Comparison of ENCODE assay signal across 8 cellular contexts in the genomic region with DNA sequence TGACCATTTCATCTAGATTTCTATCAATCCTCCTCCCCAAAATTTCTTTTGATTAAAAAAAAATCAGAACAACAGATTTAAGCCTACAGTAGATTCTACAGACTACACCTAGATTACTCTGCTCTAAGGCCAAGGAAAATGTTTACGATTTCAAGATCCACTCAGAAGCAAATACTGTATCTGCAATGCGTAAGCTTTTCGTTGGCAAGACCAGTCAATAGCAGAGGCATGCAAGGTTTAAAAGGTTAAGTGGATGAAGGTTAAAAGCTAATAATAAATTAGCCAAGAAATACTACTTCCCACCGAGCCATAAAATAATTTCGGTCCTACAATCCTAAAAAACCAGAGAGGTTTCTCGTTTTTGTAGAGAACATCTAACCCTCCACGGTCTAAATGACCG. TPM values are rescaled to one million over a fixed set of nuclear protein-coding genes. Genes with fewer than 3 reads are reported as not detected.
DNase-seq lines count a peak whose midpoint lies in the region; ATAC-seq, FAIRE-seq and TF ChIP-seq lines count a peak whose summit lies in the region.

No MANE protein-coding gene starts in this region.

- peak overlapping the region; percentile 91 for H3K4me3 Mint-ChIP-seq in activated T-cell treated with anti-CD3 and anti-CD28 coated beads, Interleukin-2, amount 50 U/mL, for 4 hours

- TF ChIP-seq EP300 in HepG2 (IDR thresholded peaks at IDR 0.05; ENCODE audit: low read depth in 2 of 2, low read length in 2 of 2) = no peak
- no peak for TF ChIP-seq EP300 in HepG2 (CRISPR knock-in tag; IDR thresholded peaks at IDR 0.05; ENCODE audit: borderline replicate concordance)
- no peak for TF ChIP-seq EP300 in tibial nerve (IDR thresholded peaks at IDR 0.05)

- WGBS in HepG2 (ENCODE audit: low lambda C conversion rate) = 0% methylated on average over 8 of the region's 8 CpGs
- 2 to 4% methylated on average over 8 of the region's 8 CpGs for WGBS in tibial nerve, 2 donors

- no TSS peak for BruUV-seq in HepG2 (replicated peaks; lab: Mats Ljungman, UMichigan)

- no peak for TF ChIP-seq POLR2A in HepG2 (IDR thresholded peaks at IDR 0.05; ENCODE audit: insufficient read depth in 1 of 2, low read depth in 2 of 2, low read length in 2 of 2)
- TF ChIP-seq POLR2A in tibial nerve (IDR thresholded peaks at IDR 0.05) = no peak

- no peaks in the 10 kb centered on the region for H3K9me3 ChIP-seq in HepG2 (ENCODE audit: low read length)
- H3K9me3 ChIP-seq in tibial nerve = no peaks in the 10 kb centered on the region

- peaks cover 11% of the 10 kb centered on the region; the same call in 1 of the 2 replicates for H4K20me1 ChIP-seq in HepG2 (ENCODE audit: insufficient read depth, low read length)

- H3K36me3 ChIP-seq in HepG2 (replicated peaks in 1 of 2; ENCODE audit: control insufficient read depth in 1 of 2, insufficient read depth in 2 of 2, low read length in 2 of 2) (no peaks in the 10 kb centered on the region), tibial nerve (no peaks in the 10 kb centered on the region)

- no peak overlapping the region for H2AFZ ChIP-seq in HepG2 (ENCODE audit: low read length)

- peaks cover 1% of the 10 kb centered on the region for H3K36me3 Mint-ChIP-seq in activated T-cell treated with anti-CD3 and anti-CD28 coated beads, Interleukin-2, amount 50 U/mL, for 4 hours (ENCODE audit: insufficient read depth)

- H3K27me3 ChIP-seq in HepG2 (ENCODE audit: control insufficient read depth in 1 of 2, insufficient read depth in 2 of 2, low read length in 2 of 2) (peaks cover 0 to 2% of the 10 kb centered on the region in 2 experiments; a peak in 1 of 5 replicates), tibial nerve (no peaks in the 10 kb centered on the region)

- POLR2A ChIA-PET in HepG2 (lab: Yijun Ruan, JAX) = no interaction called here

- H3K4me2 ChIP-seq in HepG2 (ENCODE audit: low read depth, low read length) = peak overlapping the region; percentile 85

- peak overlapping the region; percentile 82 to 92 (median 88) for H3K4me3 ChIP-seq in HepG2 (replicated peaks in 1 of 3; ENCODE audit: insufficient read depth in 1 of 3, low read depth in 2 of 3, low read length in 3 of 3)
- H3K4me3 ChIP-seq in tibial nerve = peak overlapping the region; percentile 81 to 91 (median 89)

- peaks cover 49% of the 10 kb centered on the region for H3K79me2 ChIP-seq in HepG2 (ENCODE audit: insufficient read depth, low read length)

- CTCF ChIA-PET in HepG2 (lab: Yijun Ruan, JAX; ENCODE audit: low intra/inter-chr PET ratio, low total read pairs) = no interaction called here

- H3K9ac ChIP-seq in HepG2 (ENCODE audit: insufficient read depth, low read depth, low read length) = peak overlapping the region; percentile 75

- H3K4me1 ChIP-seq in HepG2 (ENCODE audit: insufficient read depth, low read length) (peaks cover 69% of the 10 kb centered on the region), tibial nerve (peaks cover 0 to 48% (median 25%) of the 10 kb centered on the region in 4 donors)

- TF ChIP-seq CTCF in HepG2 (CRISPR knock-in tag; IDR thresholded peaks at IDR 0.05) (no peak), tibial nerve (IDR thresholded peaks at IDR 0.05) (no peak)

- intact Hi-C loops in HepG2 (cut with micrococcal nuclease; ENCODE audit: unreplicated experiment) = no loop called here

- TF ChIP-seq RAD21 in HepG2 (CRISPR knock-in tag; IDR thresholded peaks at IDR 0.05) = no peak

- in situ Hi-C loops in HepG2 (cut with HindIII; ENCODE audit: extremely low pct_ligation_motif_present, low pct_unique_long_range_greater_than_20kb) = no loop called here

- no peak for DNase-seq in activated T-cell treated with anti-CD3 and anti-CD28 coated beads, Interleukin-2, amount 50 U/mL, for 4 hours
- no peak for DNase-seq in activated T-cell treated with anti-CD3 and anti-CD28 coated beads, Interleukin-2, amount 50 U/mL, for 48 hours
- DNase-seq in HepG2 (ENCODE audit: low spot score) (no peak), tibial nerve (ENCODE audit: low spot score in 2 of 2) (no peak), HPDE6-E6E7 (ENCODE audit: extremely low spot score) (no peak), NCI-H1105 treated with DMSO at 0.1 percent for 48 hours (lab: John Stamatoyannopoulos, UW) (no peak), NCI-H2171 (lab: John Stamatoyannopoulos, UW) (no peak)

- H3K27me3 Mint-ChIP-seq in activated T-cell treated with anti-CD3 and anti-CD28 coated beads, Interleukin-2, amount 50 U/mL, for 4 hours (ENCODE audit: low read depth) = no peaks in the 10 kb centered on the region

- H3K27ac ChIP-seq in angular gyrus (ENCODE audit: low read depth, low read length) = peak overlapping the region; percentile 90
- H3K27ac ChIP-seq in HepG2 (ENCODE audit: extremely low read length, insufficient read depth, low read length) = no peak overlapping the region
- peak overlapping the region in 3 of 4 donors; percentile 83 to 94 (median 90) for H3K27ac ChIP-seq in tibial nerve

- FAIRE-seq in HepG2 (lab: Jason Lieb, UNC) = no peak

- H3K9me3 Mint-ChIP-seq in activated T-cell treated with anti-CD3 and anti-CD28 coated beads, Interleukin-2, amount 50 U/mL, for 4 hours = no peaks in the 10 kb centered on the region

- no peak for ATAC-seq in activated T-cell treated with anti-CD3 and anti-CD28 coated beads, Interleukin-2, amount 50 U/mL, for 4 hours
- ATAC-seq in HepG2 = no peak

- peaks cover 39% of the 10 kb centered on the region for H3K4me1 Mint-ChIP-seq in activated T-cell treated with anti-CD3 and anti-CD28 coated beads, Interleukin-2, amount 50 U/mL, for 4 hours (ENCODE audit: low read depth)

TF ChIP-seq in HepG2, 621 proteins besides CTCF, POLR2A, EP300 and RAD21:
- TF ChIP-seq ZNF10 (CRISPR knock-in tag; IDR thresholded peaks at IDR 0.05; ENCODE audit: borderline replicate concordance, low read depth) (no peak), NONO (IDR thresholded peaks at IDR 0.05) (no peak), NONO (CRISPR knock-in tag; conservative IDR thresholded peaks at IDR 0.05) (0 out of 2 replicates have a peak, but pooled peaks have one; percentile 4)
TF ChIP-seq in HepG2: peak in this region for 1.

RNA-seq across cellular contexts. Expression of gene CLSTN1, which starts 1.3 kb away (rescaled TPM):
- 10 to 100 TPM; 34.4 to 38.5 (median 34.6) TPM for total RNA-seq in activated T-cell treated with anti-CD3 and anti-CD28 coated beads, Interleukin-2, amount 50 U/mL, for 4 hours
- total RNA-seq in HepG2 (2016; rRNA removed; fragmentation: Illumina TruSeq; extraction: Trizol) (11.9 and 19.7 TPM in 2 replicates), tibial nerve (10 to 100 TPM; 60.9 to 90.6 (median 72.5) TPM)
- 2.9 and 4.1 TPM in 2 replicates for total RNA-seq in HepG2 (2016; cell fraction: cytosol; rRNA removed; fragmentation: Illumina TruSeq; extraction: Trizol; ENCODE audit: low read depth)
- 9.1 and 22.6 TPM in 2 replicates for total RNA-seq in HepG2 (2016; cell fraction: insoluble cytoplasmic fraction; rRNA removed; fragmentation: Illumina TruSeq; extraction: Trizol)
- total RNA-seq in HepG2 (2016; cell fraction: membrane; rRNA removed; fragmentation: Illumina TruSeq; extraction: Trizol) = 6.8 and 8.1 TPM in 2 replicates
- 30.2 and 36.0 TPM in 2 replicates for total RNA-seq in HepG2 (2016; cell fraction: nucleus; rRNA removed; fragmentation: Illumina TruSeq; extraction: Trizol)
- 29.8 and 35.3 TPM in 2 replicates for polyA plus RNA-seq in HepG2 (2011; rRNA removed)
- polyA plus RNA-seq in HepG2 (2011; cell fraction: cytosol; rRNA removed) = 32.1 and 32.2 TPM in 2 replicates
- polyA plus RNA-seq in HepG2 (2011; cell fraction: nucleus; rRNA removed) = 58.5 and 61.2 TPM in 2 replicates
- polyA plus RNA-seq in HepG2 (2012) = 58.8 and 80.4 TPM in 2 replicates
- polyA plus RNA-seq in HepG2 (2016; cell fraction: cytosol; fragmentation: Illumina TruSeq; extraction: Trizol; ENCODE audit: low read depth) = 3.4 and 3.6 TPM in 2 replicates
- polyA plus RNA-seq in HepG2 (2016; cell fraction: insoluble cytoplasmic fraction; fragmentation: Illumina TruSeq; extraction: Trizol; ENCODE audit: low read depth) = 15.5 and 22.9 TPM in 2 replicates
- 8.3 and 9.9 TPM in 2 replicates for polyA plus RNA-seq in HepG2 (2016; cell fraction: membrane; fragmentation: Illumina TruSeq; extraction: Trizol; ENCODE audit: low read depth)
- 82.7 and 87.2 TPM in 2 replicates for polyA plus RNA-seq in HepG2 (2016; cell fraction: nucleus; fragmentation: Illumina TruSeq; extraction: Trizol; ENCODE audit: insufficient read depth, low read depth)
- polyA minus RNA-seq in HepG2 (2011; rRNA and poly(A)+ RNA removed; ENCODE audit: low replicate concordance) = 22.8 and 40.9 TPM in 2 replicates
- 40.7 and 51.6 TPM in 2 replicates for polyA minus RNA-seq in HepG2 (2011; cell fraction: cytosol; rRNA and poly(A)+ RNA removed)
- polyA minus RNA-seq in HepG2 (2011; cell fraction: nucleus; rRNA and poly(A)+ RNA removed) = 24.4 and 24.8 TPM in 2 replicates
